Comparison of ENCODE assay signal across 12 cellular contexts in genomic region chr5:122516432-122516743, GRCh38.
DNase-seq lines count a peak whose midpoint lies in the region; ATAC-seq and TF ChIP-seq lines count a peak whose summit lies in the region.
"Had no signal": no experiment of that assay in that cellular context is flagged by ENCODE, and none has a peak within 500 bp of the region (broad histone marks: within the 10 kb centered on the region; RNA-seq: fewer than 3 reads in every experiment).

No MANE protein-coding gene starts in this region.

- no peaks in the 10 kb centered on the region for H3F3A ChIP-seq in PC-9 (ENCODE audit: insufficient read depth, low read depth)

- no peaks in the 10 kb centered on the region for H3K36me3 Mint-ChIP-seq in chondrocyte (ENCODE audit: low read depth)

- TF ChIP-seq CTCF in C4-2B (conservative IDR thresholded peaks at IDR 0.05) (peak; percentile 63), KMS-11 (conservative IDR thresholded peaks at IDR 0.05; ENCODE audit: low read depth, low read length) (0 out of 2 replicates have a peak, but pooled peaks have one; percentile 7), chondrocyte (IDR thresholded peaks at IDR 0.05) (peak; percentile 8), PC-9 (conservative IDR thresholded peaks at IDR 0.05) (no peak)

- BruUV-seq in PC-9 (replicated peaks; lab: Mats Ljungman, UMichigan): no TSS peak

- no peak overlapping the region for H3K4me3 ChIP-seq in KMS-11 (IDR thresholded peaks at IDR 0.05; ENCODE audit: insufficient read depth, low read depth, low read length)
- no peak overlapping the region for H3K4me3 ChIP-seq in PC-9
- H3K4me3 ChIP-seq: GM12878, GM23338, HAP-1 had no signal

- H3K36me3 ChIP-seq in KMS-11 (ENCODE audit: insufficient read depth): no peaks in the 10 kb centered on the region
- H3K36me3 ChIP-seq in PC-9 (ENCODE audit: low read depth): no peaks in the 10 kb centered on the region
- H3K36me3 ChIP-seq: HAP-1 had no signal

- no peaks in the 10 kb centered on the region for H3K9me3 Mint-ChIP-seq in chondrocyte (ENCODE audit: low read depth)
- H3K9me3 Mint-ChIP-seq: CD4-positive, alpha-beta T cell had no signal

- no peak overlapping the region for H3K27ac Mint-ChIP-seq in chondrocyte (ENCODE audit: unreplicated experiment)
- H3K27ac Mint-ChIP-seq: CD4-positive, alpha-beta T cell had no signal

- H3K4me1 ChIP-seq in KMS-11 (ENCODE audit: low read depth, poor library complexity, severe bottlenecking): no peaks in the 10 kb centered on the region
- no peaks in the 10 kb centered on the region for H3K4me1 ChIP-seq in PC-9 (replicated peaks; ENCODE audit: insufficient read depth)

- no peaks in the 10 kb centered on the region; the same call in 1 of the 2 replicates for H3K9me2 ChIP-seq in PC-9 (ENCODE audit: insufficient read depth)

- H2AFZ ChIP-seq in KMS-11 (ENCODE audit: low read depth): no peak overlapping the region
- no peak overlapping the region for H2AFZ ChIP-seq in PC-9

- intact Hi-C loops in PC-9 (cut with micrococcal nuclease; ENCODE audit: unreplicated experiment): loop anchor here (5.0 kb wide), 2 partner anchors 381 to 851 kb away; no protein-coding TSS in a partner anchor

- H3K4me2 ChIP-seq in KMS-11: no peak overlapping the region
- no peak overlapping the region for H3K4me2 ChIP-seq in PC-9
- H3K4me2 ChIP-seq: GM23338 had no signal

- ATAC-seq in GM21423 (IDR thresholded peaks at IDR 0.05; ENCODE audit: unreplicated experiment) (peak; percentile 18), HG03135 (IDR thresholded peaks at IDR 0.05; ENCODE audit: unreplicated experiment) (no peak)

- no peaks in the 10 kb centered on the region for H3K27me3 ChIP-seq in KMS-11 (ENCODE audit: insufficient read depth, low read depth)
- no peaks in the 10 kb centered on the region for H3K27me3 ChIP-seq in PC-9 (ENCODE audit: insufficient read depth, low read depth)

- H4K20me1 ChIP-seq in KMS-11 (ENCODE audit: insufficient read depth): no peaks in the 10 kb centered on the region
- H4K20me1 ChIP-seq in PC-9 (ENCODE audit: insufficient read depth): no peaks in the 10 kb centered on the region

- no peak overlapping the region for H3K4me3 Mint-ChIP-seq in chondrocyte (ENCODE audit: unreplicated experiment)
- H3K4me3 Mint-ChIP-seq: CD4-positive, alpha-beta T cell; GM23338 had no signal

- no peak overlapping the region for H3K27ac ChIP-seq in C4-2B
- H3K27ac ChIP-seq in KMS-11: no peak overlapping the region
- H3K27ac ChIP-seq in PC-9: no peak overlapping the region

- H3K79me2 ChIP-seq in KMS-11 (ENCODE audit: insufficient read depth, low read depth): no peaks in the 10 kb centered on the region
- H3K79me2 ChIP-seq in PC-9 (ENCODE audit: low read depth): no peaks in the 10 kb centered on the region

- H3K27me3 Mint-ChIP-seq in chondrocyte (ENCODE audit: low read depth): peaks cover 6% of the 10 kb centered on the region
- H3K27me3 Mint-ChIP-seq: CD4-positive, alpha-beta T cell had no signal

- no peaks in the 10 kb centered on the region for H3K9me3 ChIP-seq in PC-9 (ENCODE audit: insufficient read depth, low read depth)
- H3K9me3 ChIP-seq: HAP-1 had no signal

- CTCF ChIA-PET in PC-9 (lab: Charles Lee): interaction anchor here (0.5 to 1.0 kb wide), 5 partner anchors 320 to 851 kb away, joined by 3 to 6 read pairs (median 3); no protein-coding TSS in a partner anchor

- DNase-seq in chondrocyte (ENCODE audit: low spot score): no peak
- no peak for DNase-seq in SW 1271 (lab: John Stamatoyannopoulos, UW)
- DNase-seq in RKO (ENCODE audit: low spot score): no peak
- no peak for DNase-seq in PC-9
- DNase-seq: CD4-positive, alpha-beta T cell had no signal

- POLR2A ChIA-PET in PC-9 (lab: Charles Lee; ENCODE audit: unreplicated experiment): no interaction called here

- H3K4me1 Mint-ChIP-seq in chondrocyte (ENCODE audit: low read depth): no peaks in the 10 kb centered on the region

- H3K9ac ChIP-seq in KMS-11: no peak overlapping the region
